Comparison of ENCODE assay signal across 8 cellular contexts in genomic region chr2:119753041-119753929, GRCh38. TPM values are rescaled to one million over a fixed set of nuclear protein-coding genes. Genes with fewer than 3 reads are reported as not detected.
DNase-seq lines count a peak whose midpoint lies in the region; ATAC-seq and TF ChIP-seq lines count a peak whose summit lies in the region.

No MANE protein-coding gene starts in this region.

- TF ChIP-seq CTCF in CD14-positive monocyte (IDR thresholded peaks at IDR 0.05) (peak; percentile 39), GM10266 (IDR thresholded peaks at IDR 0.05; ENCODE audit: control insufficient read depth, insufficient read depth, low read depth, missing control alignments) (peak; percentile 71)

- H3K27me3 Mint-ChIP-seq in CD14-positive monocyte (ENCODE audit: low read depth in 3 of 3), result peaks cover 0 to 3% (median 0%) of the 10 kb centered on the region in 3 donors

- H3K9me3 Mint-ChIP-seq in CD14-positive monocyte, result peaks cover 0 to 1% (median 0%) of the 10 kb centered on the region in 7 donors

- ATAC-seq in HG03565 (IDR thresholded peaks at IDR 0.05; ENCODE audit: unreplicated experiment) (peak; percentile 39), HG02973 (IDR thresholded peaks at IDR 0.05; ENCODE audit: unreplicated experiment) (no peak), GM19324 (IDR thresholded peaks at IDR 0.05; ENCODE audit: low FRiP score, unreplicated experiment) (no peak)

- H3K36me3 Mint-ChIP-seq in CD14-positive monocyte, result no peaks in the 10 kb centered on the region

- peak overlapping the region in 1 of 2 donors; percentile 73 for H3K4me3 Mint-ChIP-seq in CD14-positive monocyte

- DNase-seq in CD14-positive monocyte (ENCODE audit: low spot score), result no peak
- DNase-seq in GM10266 (ENCODE audit: extremely low spot score), result peak; percentile 43
- peak; percentile 69 for DNase-seq in RKO (ENCODE audit: low spot score)
- DNase-seq in dermis blood vessel endothelial cell, result peak; percentile 82
- peak; percentile 70 to 73 for DNase-seq in lung microvascular endothelial cell (ENCODE audit: low read depth in 2 of 2)

- peak overlapping the region; percentile 41 to 79 (median 77) for H3K27ac Mint-ChIP-seq in CD14-positive monocyte

- intact Hi-C loops in CD14-positive monocyte (cut with micrococcal nuclease), result no loop called here

- H3K4me1 Mint-ChIP-seq in CD14-positive monocyte, result peaks cover 10% of the 10 kb centered on the region

RNA-seq across cellular contexts. Expression of gene PTPN4, which starts 6.4 kb away (rescaled TPM):
- 1 to 10 TPM; 5.7 to 6.7 TPM for polyA plus RNA-seq in CD14-positive monocyte
- total RNA-seq in dermis blood vessel endothelial cell (27.9 and 31.4 TPM in 2 replicates), lung microvascular endothelial cell (22.7 and 26.2 TPM in 2 replicates)
